In genomic region chr2:101698419-101699190, GRCh38 we compare ENCODE assay signal across 8 cellular contexts. TPM values are rescaled to one million over a fixed set of nuclear protein-coding genes. Genes with fewer than 3 reads are reported as not detected.
DNase-seq lines count a peak whose midpoint lies in the region; ATAC-seq, FAIRE-seq and TF ChIP-seq lines count a peak whose summit lies in the region.

No MANE protein-coding gene starts in this region.

- TF ChIP-seq EP300 in HepG2 (IDR thresholded peaks at IDR 0.05; ENCODE audit: low read depth in 2 of 2, low read length in 2 of 2) (no peak; a peak in 1 of 4 replicates), HepG2 (CRISPR knock-in tag; IDR thresholded peaks at IDR 0.05; ENCODE audit: borderline replicate concordance) (no peak)

- H3K4me1 ChIP-seq in HepG2 (ENCODE audit: insufficient read depth, low read length): peaks cover 57% of the 10 kb centered on the region
- peaks cover 20% of the 10 kb centered on the region for H3K4me1 ChIP-seq in upper lobe of right lung

- no peaks in the 10 kb centered on the region; a peak in 1 of 5 replicates for H3K27me3 ChIP-seq in HepG2 (ENCODE audit: control insufficient read depth in 1 of 2, insufficient read depth in 2 of 2, low read length in 2 of 2)
- H3K27me3 ChIP-seq in upper lobe of right lung: no peaks in the 10 kb centered on the region

- H2AFZ ChIP-seq in HepG2 (ENCODE audit: low read length): no peak overlapping the region

- H3K27ac ChIP-seq in HepG2 (ENCODE audit: extremely low read length, insufficient read depth, low read length): peak overlapping the region; percentile 74
- peak overlapping the region; percentile 65 for H3K27ac ChIP-seq in upper lobe of right lung

- H3K79me2 ChIP-seq in HepG2 (ENCODE audit: insufficient read depth, low read length): peaks cover 55% of the 10 kb centered on the region

- 0% methylated on average over 15 of the region's 15 CpGs for WGBS in HepG2 (ENCODE audit: low lambda C conversion rate)

- peak overlapping the region; percentile 81 for H3K4me3 ChIP-seq in astrocyte of the cerebellum (ENCODE audit: low read depth, low read length)
- H3K4me3 ChIP-seq in HepG2 (replicated peaks in 1 of 3; ENCODE audit: insufficient read depth in 1 of 3, low read depth in 2 of 3, low read length in 3 of 3): peak overlapping the region; percentile 82 to 99 (median 97)
- H3K4me3 ChIP-seq in upper lobe of right lung: peak overlapping the region; percentile 69

- DNase-seq in DMS153 (lab: John Stamatoyannopoulos, UW): peak; percentile 32
- DNase-seq in DMS153 treated with DMSO at 0.1 percent for 48 hours (lab: John Stamatoyannopoulos, UW; ENCODE audit: unreplicated experiment): no peak
- peak; percentile 12 for DNase-seq in LoVo (ENCODE audit: low spot score)
- DNase-seq in astrocyte of the cerebellum (ENCODE audit: low read depth): no peak
- no peak for DNase-seq in HepG2 (ENCODE audit: low spot score)
- no peak for DNase-seq in upper lobe of right lung

- H4K20me1 ChIP-seq in HepG2 (ENCODE audit: insufficient read depth, low read length): peaks cover 11% of the 10 kb centered on the region

- BruUV-seq in HepG2 (replicated peaks; lab: Mats Ljungman, UMichigan): TSS peak; percentile 60

- no peak for TF ChIP-seq POLR2A in HepG2 (IDR thresholded peaks at IDR 0.05; ENCODE audit: insufficient read depth in 1 of 2, low read depth in 2 of 2, low read length in 2 of 2)

- TF ChIP-seq CTCF in astrocyte of the cerebellum (IDR thresholded peaks at IDR 0.05; ENCODE audit: low read depth, low read length, missing control alignments) (no peak), HepG2 (CRISPR knock-in tag; IDR thresholded peaks at IDR 0.05) (no peak), upper lobe of right lung (IDR thresholded peaks at IDR 0.05) (no peak)

- in situ Hi-C loops in astrocyte of the cerebellum (cut with HindIII; ENCODE audit: low sequenced_read_pairs): no loop called here
- in situ Hi-C loops in HepG2 (cut with HindIII; ENCODE audit: extremely low pct_ligation_motif_present, low pct_unique_long_range_greater_than_20kb): loop anchor here (5.0 kb wide), 1 partner anchor 181 kb away; no protein-coding TSS in a partner anchor

- POLR2A ChIA-PET in HepG2 (lab: Yijun Ruan, JAX): interaction anchor here (0.6 to 4.5 kb wide), 5 partner anchors 9 to 132 kb away, joined by 3 to 46 read pairs (median 16); no protein-coding TSS in a partner anchor

- TF ChIP-seq RAD21 in HepG2 (CRISPR knock-in tag; IDR thresholded peaks at IDR 0.05): no peak

- FAIRE-seq in HepG2 (lab: Jason Lieb, UNC): no peak

- H3K4me2 ChIP-seq in HepG2 (ENCODE audit: low read depth, low read length): peak overlapping the region; percentile 81

- peaks cover 4 to 10% of the 10 kb centered on the region in 2 experiments; a peak in 4 of 5 replicates for H3K36me3 ChIP-seq in HepG2 (replicated peaks in 1 of 2; ENCODE audit: control insufficient read depth in 1 of 2, insufficient read depth in 2 of 2, low read length in 2 of 2)
- no peaks in the 10 kb centered on the region for H3K36me3 ChIP-seq in upper lobe of right lung

- CTCF ChIA-PET in HepG2 (lab: Yijun Ruan, JAX; ENCODE audit: low intra/inter-chr PET ratio, low total read pairs): no interaction called here

- H3K9me3 ChIP-seq in HepG2 (ENCODE audit: low read length) (no peaks in the 10 kb centered on the region), upper lobe of right lung (no peaks in the 10 kb centered on the region)

- intact Hi-C loops in HepG2 (cut with micrococcal nuclease; ENCODE audit: unreplicated experiment): loop anchor here (1.0 to 5.0 kb wide), 3 partner anchors 86 to 133 kb away; no protein-coding TSS in a partner anchor
- intact Hi-C loops in upper lobe of right lung (cut with DNase I): loop anchor here (10.0 kb wide), 1 partner anchor 126 kb away; no protein-coding TSS in a partner anchor

- ATAC-seq in HepG2 (no peak), upper lobe of right lung (no peak), HG02870 (IDR thresholded peaks at IDR 0.05; ENCODE audit: unreplicated experiment) (no peak), HG03175 (IDR thresholded peaks at IDR 0.05; ENCODE audit: unreplicated experiment) (no peak)

- peak overlapping the region; percentile 91 for H3K9ac ChIP-seq in HepG2 (ENCODE audit: insufficient read depth, low read depth, low read length)

TF ChIP-seq in HepG2, 621 proteins besides CTCF, POLR2A, EP300 and RAD21 (continues in another document):
- TF ChIP-seq ZBTB21 (CRISPR knock-in tag; IDR thresholded peaks at IDR 0.05): no peak
- TF ChIP-seq NR0B2 (CRISPR knock-in tag; IDR thresholded peaks at IDR 0.05): no peak
- TF ChIP-seq GATA4 (IDR thresholded peaks at IDR 0.05; ENCODE audit: borderline replicate concordance, low read depth): no peak
- no peak for TF ChIP-seq HNRNPLL (IDR thresholded peaks at IDR 0.05; ENCODE audit: low read depth, low read length, poor library complexity, severe bottlenecking)
- TF ChIP-seq THRA (CRISPR knock-in tag; IDR thresholded peaks at IDR 0.05; ENCODE audit: borderline replicate concordance): no peak
- no peak for TF ChIP-seq SP4 (CRISPR knock-in tag; IDR thresholded peaks at IDR 0.05)
- no peak for TF ChIP-seq ATF7 (IDR thresholded peaks at IDR 0.05)
- TF ChIP-seq ATF7 (CRISPR knock-in tag; IDR thresholded peaks at IDR 0.05): no peak
- no peak for TF ChIP-seq CENPBD1 (CRISPR knock-in tag; IDR thresholded peaks at IDR 0.05; ENCODE audit: borderline replicate concordance, low read depth)
- TF ChIP-seq ZNF777 (CRISPR knock-in tag; IDR thresholded peaks at IDR 0.05): no peak
- no peak for TF ChIP-seq THAP8 (CRISPR knock-in tag; IDR thresholded peaks at IDR 0.05; ENCODE audit: borderline replicate concordance)

RNA-seq across cellular contexts. Expression of gene MAP4K4, which starts 1.1 kb away (rescaled TPM):
- total RNA-seq in HepG2 (2016; rRNA removed; fragmentation: Illumina TruSeq; extraction: Trizol) (264 and 301 TPM in 2 replicates), upper lobe of right lung (88.7 TPM)
- total RNA-seq in HepG2 (2016; cell fraction: cytosol; rRNA removed; fragmentation: Illumina TruSeq; extraction: Trizol; ENCODE audit: low read depth): 62.1 and 62.9 TPM in 2 replicates
- total RNA-seq in HepG2 (2016; cell fraction: insoluble cytoplasmic fraction; rRNA removed; fragmentation: Illumina TruSeq; extraction: Trizol): 264 and 269 TPM in 2 replicates
- 200 and 238 TPM in 2 replicates for total RNA-seq in HepG2 (2016; cell fraction: membrane; rRNA removed; fragmentation: Illumina TruSeq; extraction: Trizol)
- 292 and 308 TPM in 2 replicates for total RNA-seq in HepG2 (2016; cell fraction: nucleus; rRNA removed; fragmentation: Illumina TruSeq; extraction: Trizol)
- polyA plus RNA-seq in HepG2 (2011; rRNA removed): 101 and 105 TPM in 2 replicates
- polyA plus RNA-seq in HepG2 (2011; cell fraction: cytosol; rRNA removed): 67.0 and 72.8 TPM in 2 replicates
- polyA plus RNA-seq in HepG2 (2011; cell fraction: nucleus; rRNA removed): 261 and 287 TPM in 2 replicates
- 138 and 155 TPM in 2 replicates for polyA plus RNA-seq in HepG2 (2012)
- 48.8 and 52.9 TPM in 2 replicates for polyA plus RNA-seq in HepG2 (2016; cell fraction: cytosol; fragmentation: Illumina TruSeq; extraction: Trizol; ENCODE audit: low read depth)
- 269 and 298 TPM in 2 replicates for polyA plus RNA-seq in HepG2 (2016; cell fraction: insoluble cytoplasmic fraction; fragmentation: Illumina TruSeq; extraction: Trizol; ENCODE audit: low read depth)
- polyA plus RNA-seq in HepG2 (2016; cell fraction: membrane; fragmentation: Illumina TruSeq; extraction: Trizol; ENCODE audit: low read depth): 137 and 163 TPM in 2 replicates
- polyA plus RNA-seq in HepG2 (2016; cell fraction: nucleus; fragmentation: Illumina TruSeq; extraction: Trizol; ENCODE audit: insufficient read depth, low read depth): 298 and 312 TPM in 2 replicates
- polyA minus RNA-seq in HepG2 (2011; rRNA and poly(A)+ RNA removed; ENCODE audit: low replicate concordance): 84.0 and 279 TPM in 2 replicates
- polyA minus RNA-seq in HepG2 (2011; cell fraction: cytosol; rRNA and poly(A)+ RNA removed): 99.4 and 99.7 TPM in 2 replicates
- polyA minus RNA-seq in HepG2 (2011; cell fraction: nucleus; rRNA and poly(A)+ RNA removed): 680 and 703 TPM in 2 replicates

Comparison
In these comparisons a context has a peak if more than half of its experiments do, and no peak if none do; other contexts are left out.
1. DNase-seq: peak in DMS153 (single experiment) and LoVo (single experiment); none in DMS153 treated with DMSO at 0.1 percent for 48 hours (single experiment), astrocyte of the cerebellum (single experiment), HepG2 (single experiment) and upper lobe of right lung (single experiment).
2. Peak in every context shown above with its lines, with median percentiles within 50 percentile points of each other: H3K4me3 ChIP-seq.